Comparison of ENCODE assay signal across 8 cellular contexts in genomic region chr17:82592751-82593589, GRCh38. TPM values are rescaled to one million over a fixed set of nuclear protein-coding genes. Genes with fewer than 3 reads are reported as not detected.
A peak's percentile ranks its signal among the peaks of the same experiment; 100 is the strongest.
DNase-seq lines count a peak whose midpoint lies in the region; ATAC-seq, FAIRE-seq and TF ChIP-seq lines count a peak whose summit lies in the region.

No MANE protein-coding gene starts in this region.

- H3K9me3 ChIP-seq in H1 (ENCODE audit: insufficient read depth in 2 of 2, low read depth in 1 of 2, low read length in 1 of 2) (no peaks in the 10 kb centered on the region), mesenchymal stem cell (ENCODE audit: control insufficient read depth, low read length) (no peaks in the 10 kb centered on the region)

- H2BK12ac ChIP-seq in H1 (ENCODE audit: low read depth, low read length) (0 out of 2 replicates have a peak overlapping the region, but pooled peaks have one; percentile 9), mesenchymal stem cell (ENCODE audit: low read length in 2 of 2) (peak overlapping the region in 1 of 2 experiments; percentile 79)

- H2BK15ac ChIP-seq in H1 (ENCODE audit: low read length) (no peak overlapping the region), mesenchymal stem cell (ENCODE audit: low read depth, poor library complexity, severe bottlenecking) (no peak overlapping the region)

- H3K4me1 Mint-ChIP-seq in activated CD8-positive, alpha-beta T cell treated with anti-CD3 and anti-CD28 coated beads, Interleukin-2, amount 10 ng/mL, durations not matched to agents 7 days and 5 days (ENCODE audit: low read depth) = peaks cover 38% of the 10 kb centered on the region

- TF ChIP-seq RAD21 in H1 (IDR thresholded peaks at IDR 0.05 in 1 of 2, conservative IDR thresholded peaks at IDR 0.05 in 1 of 2; ENCODE audit: low read depth in 2 of 2, low read length in 2 of 2) = no peak

- peaks cover 2 to 25% of the 10 kb centered on the region in 2 experiments for H4K20me1 ChIP-seq in H1 (replicated peaks in 1 of 2; ENCODE audit: control insufficient read depth in 1 of 2, insufficient read depth in 2 of 2, low read length in 2 of 2)

- POLR2A ChIA-PET in activated CD8-positive, alpha-beta T cell treated with anti-CD3 and anti-CD28 coated beads, Interleukin-2, amount 10 ng/mL, durations not matched to agents 7 days and 5 days (lab: Charles Lee) = no interaction called here
- POLR2A ChIA-PET in H1 (lab: Charles Lee; ENCODE audit: partially characterized antibody) = interaction anchor here (1.4 kb wide), 1 partner anchor 12 kb away, joined by 6 read pairs; no protein-coding TSS in a partner anchor

- H2BK20ac ChIP-seq in H1 (ENCODE audit: low read length) = no peak overlapping the region

- TF ChIP-seq EP300 in H1 (IDR thresholded peaks at IDR 0.05; ENCODE audit: borderline replicate concordance in 1 of 2, low read depth in 2 of 2, low read length in 2 of 2) = no peak

- no peak overlapping the region for H2BK120ac ChIP-seq in H1 (replicated peaks; ENCODE audit: low read depth, low read length)
- H2BK120ac ChIP-seq in mesenchymal stem cell (ENCODE audit: low read depth, low read length) = peak overlapping the region; percentile 69

- peaks cover 32% of the 10 kb centered on the region for H3K36me3 Mint-ChIP-seq in activated CD8-positive, alpha-beta T cell treated with anti-CD3 and anti-CD28 coated beads, Interleukin-2, amount 10 ng/mL, durations not matched to agents 7 days and 5 days (ENCODE audit: low read depth)

- peak overlapping the region; percentile 68 for H3K4me3 Mint-ChIP-seq in activated CD8-positive, alpha-beta T cell treated with anti-CD3 and anti-CD28 coated beads, Interleukin-2, amount 10 ng/mL, durations not matched to agents 7 days and 5 days

- peak overlapping the region; percentile 93; the same call in 1 of the 2 replicates for H2AK5ac ChIP-seq in H1 (ENCODE audit: low read depth, low read length)
- peak overlapping the region; percentile 88 for H2AK5ac ChIP-seq in mesenchymal stem cell (ENCODE audit: low read length, severe bottlenecking)

- H4K5ac ChIP-seq in H1 (ENCODE audit: insufficient read length, low read depth, low read length) = peak overlapping the region; percentile 75

- peak overlapping the region; percentile 92 for H3K27ac Mint-ChIP-seq in activated CD8-positive, alpha-beta T cell treated with anti-CD3 and anti-CD28 coated beads, Interleukin-2, amount 10 ng/mL, durations not matched to agents 7 days and 5 days

- H3K18ac ChIP-seq in H1 (ENCODE audit: extremely low read depth, low read length) (peak overlapping the region; percentile 71), mesenchymal stem cell (ENCODE audit: low read depth in 1 of 2, low read length in 2 of 2) (peak overlapping the region; percentile 74 to 95)

- H2BK5ac ChIP-seq in H1 (ENCODE audit: low read depth, low read length) (peak overlapping the region; percentile 85), mesenchymal stem cell (ENCODE audit: low read depth, low read length, poor library complexity, severe bottlenecking) (no peak overlapping the region)

- 0 out of 2 replicates have a peak, but pooled peaks cover 3% of the 10 kb centered on the region for H3K23me2 ChIP-seq in H1 (ENCODE audit: low read depth, low read length)

- peaks cover 8 to 39% (median 23%) of the 10 kb centered on the region in 4 experiments; a peak in 7 of 8 replicates for H3K36me3 ChIP-seq in H1 (ENCODE audit: control insufficient read depth in 2 of 4, insufficient read depth in 4 of 4, low read length in 3 of 4)
- peaks cover 39 to 60% of the 10 kb centered on the region in 2 experiments for H3K36me3 ChIP-seq in mesenchymal stem cell (ENCODE audit: control insufficient read depth in 1 of 2, insufficient read depth in 2 of 2, low read depth in 1 of 2, low read length in 2 of 2)

- H3K4me2 ChIP-seq in H1 (ENCODE audit: insufficient read depth in 1 of 2, low read depth in 2 of 2, low read length in 2 of 2) (peak overlapping the region; percentile 69 to 70), mesenchymal stem cell (ENCODE audit: low read length, poor library complexity, severe bottlenecking) (peak overlapping the region; percentile 68)

- no peak for TF ChIP-seq POLR2A in H1 (IDR thresholded peaks at IDR 0.05; ENCODE audit: control extremely low read depth in 1 of 2, low read depth in 2 of 2, low read length in 2 of 2)

- H4K8ac ChIP-seq in H1 (ENCODE audit: extremely low read depth, insufficient read depth, low read length) (peak overlapping the region; percentile 62), mesenchymal stem cell (ENCODE audit: low read length) (peak overlapping the region; percentile 93)

- H3K27me3 ChIP-seq in H1 (replicated peaks in 1 of 4; ENCODE audit: control insufficient read depth in 3 of 4, extremely low read depth in 1 of 4, insufficient read depth in 3 of 4, low read length in 3 of 4) = no peaks in the 10 kb centered on the region
- no peaks in the 10 kb centered on the region for H3K27me3 ChIP-seq in mesenchymal stem cell (ENCODE audit: control insufficient read depth in 1 of 2, insufficient read depth in 1 of 2, low read length in 2 of 2)

- H3K14ac ChIP-seq in H1 (ENCODE audit: insufficient read length) (no peak overlapping the region), mesenchymal stem cell (ENCODE audit: low read length in 2 of 2) (peak overlapping the region in 1 of 2 experiments; percentile 84)

- DNase-seq in GOT3 (lab: John Stamatoyannopoulos, UW) = peak; percentile 48
- peak; percentile 87 for DNase-seq in NCI-H748 (lab: John Stamatoyannopoulos, UW; ENCODE audit: unreplicated experiment)
- DNase-seq in activated CD8-positive, alpha-beta T cell treated with anti-CD3 and anti-CD28 coated beads, Interleukin-2, amount 10 ng/mL, durations not matched to agents 7 days and 5 days = peak; percentile 72
- DNase-seq in H1 (ENCODE audit: low read depth in 1 of 2, low spot score in 2 of 2) = peak in 1 of 2 experiments; percentile 63
- DNase-seq in mesenchymal stem cell = peak; percentile 84
- DNase-seq in stimulated activated CD8-positive, alpha-beta memory T cell treated with anti-CD3 and anti-CD28 coated beads, Interleukin-12 subunit alpha, Interleukin-12 subunit beta, amount 100 ng/mL, for 1 hour (ENCODE audit: low read depth) = peak; percentile 26
- no peak for DNase-seq in NCI-H524 treated with DMSO at 0.1 percent for 48 hours (lab: John Stamatoyannopoulos, UW)

- H3K56ac ChIP-seq in H1 (replicated peaks; ENCODE audit: insufficient read length, low read depth, low read length) = peak overlapping the region; percentile 12

- H3K4ac ChIP-seq in H1 (replicated peaks; ENCODE audit: insufficient read length, low read depth, low read length) = peak overlapping the region; percentile 91
- peak overlapping the region; percentile 80 to 99 for H3K4ac ChIP-seq in mesenchymal stem cell (ENCODE audit: low read depth in 1 of 2, low read length in 2 of 2)

- H3K79me1 ChIP-seq in H1 (ENCODE audit: low read depth, low read length) = peaks cover 8% of the 10 kb centered on the region
- peaks cover 30% of the 10 kb centered on the region for H3K79me1 ChIP-seq in mesenchymal stem cell (replicated peaks; ENCODE audit: low read length, poor library complexity, severe bottlenecking)

- H3K4me3 ChIP-seq in H1 (ENCODE audit: extremely low read depth in 1 of 4, insufficient read depth in 2 of 4, low read depth in 3 of 4, low read length in 4 of 4) = peak overlapping the region; percentile 22 to 50 (median 40); a peak in 7 of 8 replicates
- H3K4me3 ChIP-seq in mesenchymal stem cell (ENCODE audit: insufficient read depth in 1 of 2, low read depth in 1 of 2, low read length in 2 of 2) = peak overlapping the region; percentile 55 to 88

- peak; percentile 40 for ATAC-seq in activated CD8-positive, alpha-beta T cell treated with anti-CD3 and anti-CD28 coated beads, Interleukin-2, amount 10 ng/mL, durations not matched to agents 7 days and 5 days
- ATAC-seq in HG03469 (IDR thresholded peaks at IDR 0.05; ENCODE audit: unreplicated experiment) = no peak

- peak; percentile 19 for FAIRE-seq in H1 (lab: Jason Lieb, UNC)

- CTCF ChIA-PET in activated CD8-positive, alpha-beta T cell treated with anti-CD3 and anti-CD28 coated beads, Interleukin-2, amount 10 ng/mL, durations not matched to agents 7 days and 5 days (lab: Charles Lee) = no interaction called here
- CTCF ChIA-PET in H1 (lab: Charles Lee; ENCODE audit: partially characterized antibody) = no interaction called here

- H3K4me1 ChIP-seq in H1 (replicated peaks in 1 of 4; ENCODE audit: control insufficient read depth in 3 of 4, insufficient read depth in 4 of 4, low read length in 3 of 4) = peaks cover 0 to 9% (median 5%) of the 10 kb centered on the region in 4 experiments; a peak in 5 of 7 replicates
- H3K4me1 ChIP-seq in mesenchymal stem cell (ENCODE audit: control insufficient read depth, insufficient read depth, low read depth, low read length) = peaks cover 21% of the 10 kb centered on the region

- H3K9ac ChIP-seq in H1 (replicated peaks in 1 of 4; ENCODE audit: extremely low read depth in 1 of 4, low read depth in 3 of 4, low read length in 3 of 4) (peak overlapping the region in 1 of 4 experiments; percentile 25; a peak in 1 of 7 replicates), mesenchymal stem cell (ENCODE audit: low read length) (peak overlapping the region; percentile 91)

- peak overlapping the region; percentile 15 for H4K91ac ChIP-seq in H1 (replicated peaks; ENCODE audit: insufficient read length, low read length)
- peak overlapping the region; percentile 99 for H4K91ac ChIP-seq in mesenchymal stem cell (ENCODE audit: low read length)

- H3K79me2 ChIP-seq in H1 (ENCODE audit: control insufficient read depth in 1 of 2, insufficient read depth in 2 of 2, low read length in 2 of 2) = no peaks in the 10 kb centered on the region; a peak in 1 of 4 replicates

- H2AFZ ChIP-seq in H1 (ENCODE audit: low read length) = no peak overlapping the region
- no peak overlapping the region for H2AFZ ChIP-seq in mesenchymal stem cell (ENCODE audit: low read depth, low read length)

- H3K23ac ChIP-seq in H1 (ENCODE audit: insufficient read length) (no peak overlapping the region), mesenchymal stem cell (ENCODE audit: low read length in 2 of 2) (no peak overlapping the region)

- no peaks in the 10 kb centered on the region for H3K27me3 Mint-ChIP-seq in activated CD8-positive, alpha-beta T cell treated with anti-CD3 and anti-CD28 coated beads, Interleukin-2, amount 10 ng/mL, durations not matched to agents 7 days and 5 days (ENCODE audit: low read depth)

- no peaks in the 10 kb centered on the region for H3K9me3 Mint-ChIP-seq in activated CD8-positive, alpha-beta T cell treated with anti-CD3 and anti-CD28 coated beads, Interleukin-2, amount 10 ng/mL, durations not matched to agents 7 days and 5 days (ENCODE audit: insufficient read depth)

- no peak for TF ChIP-seq CTCF in H1 (IDR thresholded peaks at IDR 0.05; ENCODE audit: control extremely low read depth in 1 of 3, insufficient read depth in 1 of 3, low read depth in 1 of 3, low read length in 3 of 3)

- 74% methylated on average over 23 of the region's 30 CpGs; no CpG with 5 or more reads in 1 of the 2 experiments for WGBS in H1 (ENCODE audit: extremely low coverage in 1 of 2, insufficient coverage in 1 of 2, insufficient read length in 1 of 2, insufficient replicate concordance in 2 of 2, low coverage in 1 of 2, low lambda C conversion rate in 2 of 2, missing lambda C conversion rate in 1 of 2), 2 experiments
- 27% methylated on average over 30 of the region's 30 CpGs for WGBS in mesenchymal stem cell

- H3K27ac ChIP-seq in H1 (ENCODE audit: low read depth, low read length) (0 out of 2 replicates have a peak overlapping the region, but pooled peaks have one; percentile 51), mesenchymal stem cell (ENCODE audit: low read length, poor library complexity, severe bottlenecking) (peak overlapping the region; percentile 59)

RNA-seq across cellular contexts. Expression of gene WDR45B, which starts 55.3 kb away (rescaled TPM):
- total RNA-seq in activated CD8-positive, alpha-beta T cell treated with anti-CD3 and anti-CD28 coated beads, Interleukin-2, amount 10 ng/mL, durations not matched to agents 7 days and 5 days = 10 to 100 TPM; 38.2 to 40.2 TPM
- 82.0 and 88.8 TPM in 2 replicates for total RNA-seq in H1 (2021; fragmentation: NEBNext Ultra II Directional; extraction: Animal tissue kit (Norgen Biotek cat#: 25700))
- 100 and 101 TPM in 2 replicates for polyA plus RNA-seq in H1 (2011; rRNA removed)
- 110 TPM for polyA plus RNA-seq in H1 (2011; cell fraction: cytosol; rRNA removed)
- 107 TPM for polyA plus RNA-seq in H1 (2011; cell fraction: nucleus; rRNA removed)
- 81.1 to 86.2 TPM (median 86.2 TPM) in 4 replicates for polyA plus RNA-seq in H1 (2012, experiment 1 of 2)
- polyA plus RNA-seq in H1 (2012, experiment 2 of 2) = 57.9 TPM
- 70.1 TPM for polyA plus RNA-seq in H1 (2013, experiment 1 of 2)
- polyA plus RNA-seq in H1 (2013, experiment 2 of 2) = 72.8 TPM
- 93.1 and 96.5 TPM in 2 replicates for polyA minus RNA-seq in H1 (2011; rRNA and poly(A)+ RNA removed)
- polyA minus RNA-seq in H1 (2011; cell fraction: cytosol; rRNA and poly(A)+ RNA removed) = 50.5 TPM
- 34.8 TPM for polyA minus RNA-seq in H1 (2011; cell fraction: nucleus; rRNA and poly(A)+ RNA removed)
- 65.7 TPM for polyA plus RNA-seq in mesenchymal stem cell (2013, experiment 1 of 2)
- polyA plus RNA-seq in mesenchymal stem cell (2013, experiment 2 of 2) = 65.3 TPM
